In the genomic region with DNA sequence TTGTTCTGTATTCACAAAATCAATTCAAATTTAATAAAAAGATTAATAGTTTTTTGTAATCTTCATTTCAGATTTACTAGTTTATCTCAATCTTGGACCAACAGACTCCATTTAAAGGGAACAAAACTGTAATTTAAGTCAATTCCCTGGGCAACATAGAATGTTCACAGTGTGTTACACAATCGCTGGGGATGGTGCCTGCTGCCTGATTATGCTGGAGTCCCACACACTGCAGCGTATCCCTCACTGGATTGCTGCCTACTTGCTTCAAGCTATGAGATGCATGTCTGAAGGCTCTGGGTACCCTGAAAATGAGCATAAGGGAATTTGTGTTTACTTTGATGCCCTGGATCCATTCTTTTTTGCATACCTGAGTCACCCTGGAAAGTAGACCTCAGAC, we compare ENCODE assay signal across 1 cellular context.
TF ChIP-seq lines count a peak whose summit lies in the region.

No MANE protein-coding gene starts in this region.

TF ChIP-seq in HepG2, 621 proteins besides CTCF, POLR2A, EP300 and RAD21:
- TF ChIP-seq ASH2L (IDR thresholded peaks at IDR 0.05; ENCODE audit: insufficient read length, low read depth, low read length) (no peak), CEBPB (IDR thresholded peaks at IDR 0.05; ENCODE audit: borderline replicate concordance, low read depth, low read length) (peak; percentile 34; the same call in 1 of the 2 replicates)
